In the genomic region with DNA sequence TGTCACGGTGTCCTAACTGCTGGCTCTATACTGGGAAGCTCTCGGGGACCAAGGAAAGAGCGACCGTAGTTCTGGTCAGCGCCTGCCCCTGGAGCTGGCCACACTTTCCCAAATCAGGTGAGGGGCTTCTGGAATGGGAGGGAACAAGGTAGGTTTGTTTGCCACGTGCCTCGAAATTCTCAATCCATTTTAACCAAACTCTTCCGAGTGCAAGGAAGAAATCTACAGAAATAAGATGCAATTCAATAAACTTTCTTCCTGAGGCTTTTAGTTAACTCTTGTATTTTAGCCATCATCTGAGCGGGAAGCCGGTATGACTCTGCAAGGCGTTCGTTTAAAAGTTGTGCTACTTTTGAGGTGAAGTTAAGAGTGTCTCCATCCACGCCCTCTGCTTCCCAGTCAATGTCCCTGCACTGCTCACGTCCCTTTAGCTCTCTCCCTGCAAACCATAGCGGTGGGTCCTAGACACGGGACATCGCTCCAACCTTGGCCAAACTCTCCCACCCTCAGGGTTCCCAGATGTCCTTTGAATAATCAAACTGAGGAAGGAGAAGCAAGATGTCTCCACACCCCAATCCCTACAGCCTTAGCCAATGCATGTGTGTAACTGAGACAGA, we compare ENCODE assay signal across 1 cellular context.
TF ChIP-seq lines count a peak whose summit lies in the region.

No MANE protein-coding gene starts in this region.

TF ChIP-seq in H1, 55 proteins besides CTCF, POLR2A, EP300 and RAD21 (continued from another document):
- no peak for TF ChIP-seq JUND (IDR thresholded peaks at IDR 0.05; ENCODE audit: low read length)
- TF ChIP-seq, protein P1, sequence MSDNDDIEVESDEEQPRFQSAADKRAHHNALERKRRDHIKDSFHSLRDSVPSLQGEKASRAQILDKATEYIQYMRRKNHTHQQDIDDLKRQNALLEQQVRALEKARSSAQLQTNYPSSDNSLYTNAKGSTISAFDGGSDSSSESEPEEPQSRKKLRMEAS (IDR thresholded peaks at IDR 0.05) = peak; percentile 66
- TF ChIP-seq CHD1 (IDR thresholded peaks at IDR 0.05; ENCODE audit: low read depth, low read length) = no peak
- TF ChIP-seq, protein P2, sequence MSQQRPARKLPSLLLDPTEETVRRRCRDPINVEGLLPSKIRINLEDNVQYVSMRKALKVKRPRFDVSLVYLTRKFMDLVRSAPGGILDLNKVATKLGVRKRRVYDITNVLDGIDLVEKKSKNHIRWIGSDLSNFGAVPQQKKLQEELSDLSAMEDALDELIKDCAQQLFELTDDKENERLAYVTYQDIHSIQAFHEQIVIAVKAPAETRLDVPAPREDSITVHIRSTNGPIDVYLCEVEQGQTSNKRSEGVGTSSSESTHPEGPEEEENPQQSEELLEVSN (IDR thresholded peaks at IDR 0.05) = peak; percentile 95
- TF ChIP-seq NRF1 (IDR thresholded peaks at IDR 0.05; ENCODE audit: low read depth, low read length) = no peak
- TF ChIP-seq TEAD4 (IDR thresholded peaks at IDR 0.05; ENCODE audit: low read depth, low read length) = no peak
